ENCODE assay signal across 23 cellular contexts in genomic region chr9:124482431-124483031, GRCh38. TPM values are rescaled to one million over a fixed set of nuclear protein-coding genes. Genes with fewer than 3 reads are reported as not detected.
DNase-seq lines count a peak whose midpoint lies in the region; ATAC-seq and TF ChIP-seq lines count a peak whose summit lies in the region.
"Had no signal": no experiment of that assay in that cellular context is flagged by ENCODE, and none has a peak within 500 bp of the region (broad histone marks: within the 10 kb centered on the region; RNA-seq: fewer than 3 reads in every experiment).

No MANE protein-coding gene starts in this region.

- no peak overlapping the region for H3K9ac ChIP-seq in HUES64 (ENCODE audit: low read depth, low read length)
- no peak overlapping the region for H3K9ac ChIP-seq in endodermal cell (ENCODE audit: extremely low read depth, low read length, poor library complexity, severe bottlenecking)

- H3F3A ChIP-seq in GM23338 (replicated peaks; ENCODE audit: low read depth), result 0 out of 2 replicates have a peak, but pooled peaks cover 2% of the 10 kb centered on the region

- H3K9me3 ChIP-seq in HUES64 (ENCODE audit: insufficient read depth, low read depth, low read length) (no peaks in the 10 kb centered on the region), endodermal cell (ENCODE audit: control insufficient read depth, low read length) (no peaks in the 10 kb centered on the region)
- H3K9me3 ChIP-seq: ascending aorta, psoas muscle, tibial artery had no signal

- H4K20me1 ChIP-seq in GM23338 (replicated peaks; ENCODE audit: insufficient read depth), result no peaks in the 10 kb centered on the region

- H3K27me3 ChIP-seq in GM23338 (ENCODE audit: insufficient read depth) (peaks cover 41% of the 10 kb centered on the region), HUES64 (ENCODE audit: insufficient read depth, low read length) (peaks cover 38% of the 10 kb centered on the region), endodermal cell (ENCODE audit: control insufficient read depth, insufficient read depth, low read length, poor library complexity, severe bottlenecking) (peaks cover 35% of the 10 kb centered on the region)
- H3K27me3 ChIP-seq: ascending aorta had no signal

- H3K9me2 ChIP-seq in GM23338 (ENCODE audit: insufficient read depth), result no peaks in the 10 kb centered on the region

- peak; percentile 21 for ATAC-seq in GM23338
- ATAC-seq: natural killer cell; psoas muscle; stimulated activated memory B cell treated with anti-CD40 and anti-IgM and Interleukin-4, amounts not matched to agents 10 μg/mL and 1 μg/mL and 100 μg/mL, for 72 hours had no signal

- H3K36me3 ChIP-seq in GM23338 (ENCODE audit: insufficient read depth) (no peaks in the 10 kb centered on the region), HUES64 (ENCODE audit: insufficient read depth, low read length) (no peaks in the 10 kb centered on the region), endodermal cell (ENCODE audit: control insufficient read depth, insufficient read depth, low read length) (no peaks in the 10 kb centered on the region)
- H3K36me3 ChIP-seq: ascending aorta, tibial artery had no signal

- no peaks in the 10 kb centered on the region; the same call in 2 of the 3 replicates for H3K36me3 Mint-ChIP-seq in GM23338 (ENCODE audit: low read depth)
- H3K36me3 Mint-ChIP-seq in endodermal cell (ENCODE audit: low read depth), result no peaks in the 10 kb centered on the region
- H3K36me3 Mint-ChIP-seq in neural crest cell (ENCODE audit: low read depth), result no peaks in the 10 kb centered on the region
- H3K36me3 Mint-ChIP-seq: natural killer cell; stimulated activated memory B cell treated with anti-CD40 and anti-IgM and Interleukin-4, amounts not matched to agents 10 μg/mL and 1 μg/mL and 100 μg/mL, for 72 hours had no signal

- 33% methylated on average over 26 of the region's 26 CpGs for WGBS in HUES64
- 36 to 46% methylated on average over 12 to 26 of the region's 26 CpGs for WGBS in endodermal cell (ENCODE audit: insufficient coverage in 1 of 2, insufficient read length in 1 of 2), 2 experiments

- H3K27ac Mint-ChIP-seq in GM23338 (no peak overlapping the region), endodermal cell (no peak overlapping the region), neural crest cell (ENCODE audit: unreplicated experiment) (peak overlapping the region; percentile 67)
- H3K27ac Mint-ChIP-seq: activated naive CD4-positive, alpha-beta T cell treated with anti-CD3 and anti-CD28 coated beads for 36 hours; natural killer cell; stimulated activated memory B cell treated with anti-CD40 and anti-IgM and Interleukin-4, amounts not matched to agents 10 μg/mL and 1 μg/mL and 100 μg/mL, for 72 hours had no signal

- H3K4me2 ChIP-seq in GM23338, result peak overlapping the region; percentile 73; the same call in 1 of the 2 replicates

- H3K27ac ChIP-seq in GM23338 (ENCODE audit: low read depth) (no peak overlapping the region), HUES64 (ENCODE audit: low read depth, low read length) (no peak overlapping the region), endodermal cell (ENCODE audit: low read depth, low read length) (no peak overlapping the region)
- H3K27ac ChIP-seq: ascending aorta, C4-2B, psoas muscle, tibial artery had no signal

- peak; percentile 58 for DNase-seq in GM23338 (ENCODE audit: low spot score)
- DNase-seq in endodermal cell, result peak; percentile 90
- no peak for DNase-seq in neural crest cell (ENCODE audit: low read depth, low spot score)
- no peak for DNase-seq in superior temporal gyrus (ENCODE audit: extremely low spot score)
- DNase-seq in stimulated activated CD4-positive, alpha-beta T cell treated with anti-CD3 and anti-CD28 coated beads, Interleukin-2, amount 100 ng/mL, for 24 hours, result no peak
- DNase-seq in H4 (ENCODE audit: low spot score), result no peak
- DNase-seq: activated CD4-positive, alpha-beta T cell treated with anti-CD3 and anti-CD28 coated beads, Interleukin-2, amount 50 U/mL, for 1 hour; activated naive CD4-positive, alpha-beta T cell treated with anti-CD3 and anti-CD28 coated beads for 36 hours; activated T-cell treated with anti-CD3 and anti-CD28 coated beads for 4 hours; DMS153; HCEC 1CT; MM.1S; natural killer cell; NCI-H2029 treated with DMSO at 0.1 percent for 48 hours; NCI-H526; tibial artery had no signal

- H3K79me2 ChIP-seq in GM23338 (replicated peaks; ENCODE audit: insufficient read depth), result no peaks in the 10 kb centered on the region

- H3K27me3 Mint-ChIP-seq in GM23338 (ENCODE audit: insufficient read depth, low read depth, poor library complexity) (peaks cover 37% of the 10 kb centered on the region), endodermal cell (ENCODE audit: insufficient read depth) (peaks cover 71% of the 10 kb centered on the region), neural crest cell (ENCODE audit: low read depth) (peaks cover 16% of the 10 kb centered on the region)

- H3K9me3 Mint-ChIP-seq in GM23338, result no peaks in the 10 kb centered on the region
- H3K9me3 Mint-ChIP-seq in endodermal cell, result no peaks in the 10 kb centered on the region
- H3K9me3 Mint-ChIP-seq in neural crest cell, result no peaks in the 10 kb centered on the region
- H3K9me3 Mint-ChIP-seq: activated naive CD4-positive, alpha-beta T cell treated with anti-CD3 and anti-CD28 coated beads for 36 hours; natural killer cell had no signal

- H3K4me3 Mint-ChIP-seq in GM23338 (peak overlapping the region; percentile 38; the same call in 2 of the 3 replicates), endodermal cell (no peak overlapping the region), neural crest cell (no peak overlapping the region)
- H3K4me3 Mint-ChIP-seq: activated naive CD4-positive, alpha-beta T cell treated with anti-CD3 and anti-CD28 coated beads for 36 hours; natural killer cell; stimulated activated memory B cell treated with anti-CD40 and anti-IgM and Interleukin-4, amounts not matched to agents 10 μg/mL and 1 μg/mL and 100 μg/mL, for 72 hours had no signal

- peak overlapping the region; percentile 84; the same call in 1 of the 2 replicates for H2AFZ ChIP-seq in GM23338

- H3K4me3 ChIP-seq in GM23338, result peak overlapping the region; percentile 49; the same call in 1 of the 2 replicates
- H3K4me3 ChIP-seq in HUES64 (ENCODE audit: low read length), result peak overlapping the region; percentile 49
- no peak overlapping the region for H3K4me3 ChIP-seq in endodermal cell (ENCODE audit: low read length)
- H3K4me3 ChIP-seq: ascending aorta, psoas muscle, tibial artery had no signal

- H3K4me1 Mint-ChIP-seq in GM23338, result peaks cover 30% of the 10 kb centered on the region
- H3K4me1 Mint-ChIP-seq in endodermal cell, result peaks cover 6% of the 10 kb centered on the region
- H3K4me1 Mint-ChIP-seq in neural crest cell, result peaks cover 32% of the 10 kb centered on the region

- TF ChIP-seq CTCF in GM23338 (conservative IDR thresholded peaks at IDR 0.05; ENCODE audit: low read depth in 2 of 2) (no peak), endodermal cell (conservative IDR thresholded peaks at IDR 0.05) (no peak), neural crest cell (conservative IDR thresholded peaks at IDR 0.05) (no peak)

- H3K4me1 ChIP-seq in GM23338 (ENCODE audit: insufficient read depth) (peaks cover 29% of the 10 kb centered on the region), HUES64 (ENCODE audit: insufficient read depth, low read length) (peaks cover 17% of the 10 kb centered on the region), endodermal cell (ENCODE audit: control insufficient read depth, insufficient read depth, low read length) (no peaks in the 10 kb centered on the region)
- H3K4me1 ChIP-seq: ascending aorta, psoas muscle had no signal

RNA-seq across cellular contexts. Expression of gene NR5A1, which starts 24.7 kb away (rescaled TPM):
- 0.21 and 5.7 TPM in 2 replicates for total RNA-seq in GM23338 (2014; rRNA removed; shearing (Covaris generic))
- polyA plus RNA-seq in GM23338 (2016; fragmentation: Nextera tagmentation; extraction: Ambion mirVana), result not detected in 2 replicates
- polyA plus RNA-seq in HUES64 (2013, experiment 1 of 2), result not detected
- not detected for polyA plus RNA-seq in HUES64 (2013, experiment 2 of 2)
- total RNA-seq in endodermal cell, result under 1 TPM in 1 of 2 donors, not detected in 1; 0.37 TPM
- 0.25 TPM for polyA plus RNA-seq in endodermal cell (2013, experiment 1 of 2)
- not detected for polyA plus RNA-seq in endodermal cell (2013, experiment 2 of 2)
- 0.35 and 0.50 TPM in 2 replicates for total RNA-seq in neural crest cell
- not detected in 2 replicates for total RNA-seq in H4 (2014; rRNA removed; shearing (Covaris generic))
- total RNA-seq: activated naive CD4-positive, alpha-beta T cell treated with anti-CD3 and anti-CD28 coated beads for 36 hours; cerebellum; lung microvascular endothelial cell; natural killer cell had no signal

RNA-seq across cellular contexts. Expression of gene ADGRD2, which starts 32.3 kb away (rescaled TPM):
- total RNA-seq in GM23338 (2014; rRNA removed; shearing (Covaris generic)), result 0.45 TPM in 1 of 2 replicates, not detected in the other
- polyA plus RNA-seq in GM23338 (2016; fragmentation: Nextera tagmentation; extraction: Ambion mirVana), result 0.78 and 0.89 TPM in 2 replicates
- not detected for polyA plus RNA-seq in HUES64 (2013, experiment 1 of 2)
- polyA plus RNA-seq in HUES64 (2013, experiment 2 of 2), result not detected
- total RNA-seq in endodermal cell, result under 1 TPM; 0.33 to 0.40 TPM
- polyA plus RNA-seq in endodermal cell (2013, experiment 1 of 2), result 0.36 TPM
- 0.54 TPM for polyA plus RNA-seq in endodermal cell (2013, experiment 2 of 2)
- 0.44 TPM in 1 of 2 replicates, not detected in the other for total RNA-seq in neural crest cell
- not detected in 2 replicates for total RNA-seq in H4 (2014; rRNA removed; shearing (Covaris generic))
- total RNA-seq: activated naive CD4-positive, alpha-beta T cell treated with anti-CD3 and anti-CD28 coated beads for 36 hours; ascending aorta; lung microvascular endothelial cell; natural killer cell; psoas muscle had no signal
- polyA plus RNA-seq: psoas muscle had no signal

Comparison
In these comparisons a context has a peak if more than half of its experiments do, and no peak if none do; other contexts are left out.
1. DNase-seq: peak in GM23338 (single experiment) and endodermal cell (single experiment); none in neural crest cell (single experiment), superior temporal gyrus (single experiment), stimulated activated CD4-positive, alpha-beta T cell treated with anti-CD3 and anti-CD28 coated beads, Interleukin-2, amount 100 ng/mL, for 24 hours (0 of 2) and H4 (single experiment).